Comparison of ENCODE assay signal across 1 cellular context in the genomic region with DNA sequence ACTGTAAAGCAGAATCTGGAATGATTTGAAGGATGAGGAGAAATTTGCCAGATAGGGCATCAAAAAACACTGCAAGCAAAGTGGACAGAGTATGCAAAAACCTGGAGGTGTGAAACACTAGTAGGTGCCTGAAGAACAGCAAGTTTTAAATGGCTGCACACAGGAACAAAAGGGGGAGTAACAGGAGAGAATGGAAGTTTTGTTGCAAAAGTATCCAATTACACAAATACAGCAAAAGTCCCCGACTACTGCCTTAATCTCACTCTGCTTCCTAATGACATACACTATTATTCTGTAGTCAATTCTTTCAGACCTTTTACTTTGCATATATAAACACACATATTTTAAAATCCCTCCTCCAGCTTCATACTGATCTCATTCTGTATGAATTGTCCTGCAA.
TF ChIP-seq lines count a peak whose summit lies in the region.

No MANE protein-coding gene starts in this region.

TF ChIP-seq in HepG2, 621 proteins besides CTCF, POLR2A, EP300 and RAD21 (continued from another document):
- TF ChIP-seq, protein P1, sequence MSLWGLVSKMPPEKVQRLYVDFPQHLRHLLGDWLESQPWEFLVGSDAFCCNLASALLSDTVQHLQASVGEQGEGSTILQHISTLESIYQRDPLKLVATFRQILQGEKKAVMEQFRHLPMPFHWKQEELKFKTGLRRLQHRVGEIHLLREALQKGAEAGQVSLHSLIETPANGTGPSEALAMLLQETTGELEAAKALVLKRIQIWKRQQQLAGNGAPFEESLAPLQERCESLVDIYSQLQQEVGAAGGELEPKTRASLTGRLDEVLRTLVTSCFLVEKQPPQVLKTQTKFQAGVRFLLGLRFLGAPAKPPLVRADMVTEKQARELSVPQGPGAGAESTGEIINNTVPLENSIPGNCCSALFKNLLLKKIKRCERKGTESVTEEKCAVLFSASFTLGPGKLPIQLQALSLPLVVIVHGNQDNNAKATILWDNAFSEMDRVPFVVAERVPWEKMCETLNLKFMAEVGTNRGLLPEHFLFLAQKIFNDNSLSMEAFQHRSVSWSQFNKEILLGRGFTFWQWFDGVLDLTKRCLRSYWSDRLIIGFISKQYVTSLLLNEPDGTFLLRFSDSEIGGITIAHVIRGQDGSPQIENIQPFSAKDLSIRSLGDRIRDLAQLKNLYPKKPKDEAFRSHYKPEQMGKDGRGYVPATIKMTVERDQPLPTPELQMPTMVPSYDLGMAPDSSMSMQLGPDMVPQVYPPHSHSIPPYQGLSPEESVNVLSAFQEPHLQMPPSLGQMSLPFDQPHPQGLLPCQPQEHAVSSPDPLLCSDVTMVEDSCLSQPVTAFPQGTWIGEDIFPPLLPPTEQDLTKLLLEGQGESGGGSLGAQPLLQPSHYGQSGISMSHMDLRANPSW (CRISPR knock-in tag; IDR thresholded peaks at IDR 0.05; ENCODE audit: borderline replicate concordance) = no peak
- TF ChIP-seq GZF1 (CRISPR knock-in tag; IDR thresholded peaks at IDR 0.05) = no peak
- TF ChIP-seq, protein P2, sequence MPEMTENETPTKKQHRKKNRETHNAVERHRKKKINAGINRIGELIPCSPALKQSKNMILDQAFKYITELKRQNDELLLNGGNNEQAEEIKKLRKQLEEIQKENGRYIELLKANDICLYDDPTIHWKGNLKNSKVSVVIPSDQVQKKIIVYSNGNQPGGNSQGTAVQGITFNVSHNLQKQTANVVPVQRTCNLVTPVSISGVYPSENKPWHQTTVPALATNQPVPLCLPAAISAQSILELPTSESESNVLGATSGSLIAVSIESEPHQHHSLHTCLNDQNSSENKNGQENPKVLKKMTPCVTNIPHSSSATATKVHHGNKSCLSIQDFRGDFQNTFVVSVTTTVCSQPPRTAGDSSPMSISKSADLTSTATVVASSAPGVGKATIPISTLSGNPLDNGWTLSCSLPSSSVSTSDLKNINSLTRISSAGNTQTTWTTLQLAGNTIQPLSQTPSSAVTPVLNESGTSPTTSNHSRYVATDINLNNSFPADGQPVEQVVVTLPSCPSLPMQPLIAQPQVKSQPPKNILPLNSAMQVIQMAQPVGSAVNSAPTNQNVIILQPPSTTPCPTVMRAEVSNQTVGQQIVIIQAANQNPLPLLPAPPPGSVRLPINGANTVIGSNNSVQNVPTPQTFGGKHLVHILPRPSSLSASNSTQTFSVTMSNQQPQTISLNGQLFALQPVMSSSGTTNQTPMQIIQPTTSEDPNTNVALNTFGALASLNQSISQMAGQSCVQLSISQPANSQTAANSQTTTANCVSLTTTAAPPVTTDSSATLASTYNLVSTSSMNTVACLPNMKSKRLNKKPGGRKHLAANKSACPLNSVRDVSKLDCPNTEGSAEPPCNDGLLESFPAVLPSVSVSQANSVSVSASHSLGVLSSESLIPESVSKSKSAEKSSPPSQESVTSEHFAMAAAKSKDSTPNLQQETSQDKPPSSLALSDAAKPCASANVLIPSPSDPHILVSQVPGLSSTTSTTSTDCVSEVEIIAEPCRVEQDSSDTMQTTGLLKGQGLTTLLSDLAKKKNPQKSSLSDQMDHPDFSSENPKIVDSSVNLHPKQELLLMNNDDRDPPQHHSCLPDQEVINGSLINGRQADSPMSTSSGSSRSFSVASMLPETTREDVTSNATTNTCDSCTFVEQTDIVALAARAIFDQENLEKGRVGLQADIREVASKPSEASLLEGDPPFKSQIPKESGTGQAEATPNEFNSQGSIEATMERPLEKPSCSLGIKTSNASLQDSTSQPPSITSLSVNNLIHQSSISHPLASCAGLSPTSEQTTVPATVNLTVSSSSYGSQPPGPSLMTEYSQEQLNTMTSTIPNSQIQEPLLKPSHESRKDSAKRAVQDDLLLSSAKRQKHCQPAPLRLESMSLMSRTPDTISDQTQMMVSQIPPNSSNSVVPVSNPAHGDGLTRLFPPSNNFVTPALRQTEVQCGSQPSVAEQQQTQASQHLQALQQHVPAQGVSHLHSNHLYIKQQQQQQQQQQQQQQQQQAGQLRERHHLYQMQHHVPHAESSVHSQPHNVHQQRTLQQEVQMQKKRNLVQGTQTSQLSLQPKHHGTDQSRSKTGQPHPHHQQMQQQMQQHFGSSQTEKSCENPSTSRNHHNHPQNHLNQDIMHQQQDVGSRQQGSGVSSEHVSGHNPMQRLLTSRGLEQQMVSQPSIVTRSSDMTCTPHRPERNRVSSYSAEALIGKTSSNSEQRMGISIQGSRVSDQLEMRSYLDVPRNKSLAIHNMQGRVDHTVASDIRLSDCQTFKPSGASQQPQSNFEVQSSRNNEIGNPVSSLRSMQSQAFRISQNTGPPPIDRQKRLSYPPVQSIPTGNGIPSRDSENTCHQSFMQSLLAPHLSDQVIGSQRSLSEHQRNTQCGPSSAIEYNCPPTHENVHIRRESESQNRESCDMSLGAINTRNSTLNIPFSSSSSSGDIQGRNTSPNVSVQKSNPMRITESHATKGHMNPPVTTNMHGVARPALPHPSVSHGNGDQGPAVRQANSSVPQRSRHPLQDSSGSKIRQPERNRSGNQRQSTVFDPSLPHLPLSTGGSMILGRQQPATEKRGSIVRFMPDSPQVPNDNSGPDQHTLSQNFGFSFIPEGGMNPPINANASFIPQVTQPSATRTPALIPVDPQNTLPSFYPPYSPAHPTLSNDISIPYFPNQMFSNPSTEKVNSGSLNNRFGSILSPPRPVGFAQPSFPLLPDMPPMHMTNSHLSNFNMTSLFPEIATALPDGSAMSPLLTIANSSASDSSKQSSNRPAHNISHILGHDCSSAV (CRISPR knock-in tag; IDR thresholded peaks at IDR 0.05; ENCODE audit: borderline replicate concordance) = no peak
